ENCODE assay signal across 1 cellular context in the genomic region with DNA sequence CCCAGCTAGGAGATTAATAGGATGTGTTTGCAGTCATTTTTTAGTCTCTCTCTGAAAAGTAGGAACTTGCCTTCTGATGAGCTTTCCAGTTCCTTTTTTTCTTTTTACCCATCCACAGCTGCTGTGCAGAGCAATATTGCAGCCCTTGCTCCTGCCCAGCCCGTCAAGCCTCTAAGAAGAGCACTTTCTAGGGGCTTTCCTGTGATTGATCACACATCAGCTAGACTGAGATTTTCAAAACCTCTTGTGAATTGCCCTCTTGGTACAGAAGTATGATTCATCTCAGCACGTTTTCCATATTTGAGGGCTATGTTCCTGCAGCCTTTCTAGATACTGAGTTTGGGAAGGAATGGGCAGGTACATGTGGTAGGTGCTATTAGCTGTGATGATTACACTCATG.
TF ChIP-seq lines count a peak whose summit lies in the region.

No MANE protein-coding gene starts in this region.

TF ChIP-seq in GM12878, 131 proteins besides CTCF, POLR2A, EP300 and RAD21 (continued from another document):
- TF ChIP-seq SPI1 (IDR thresholded peaks at IDR 0.05; ENCODE audit: borderline replicate concordance, insufficient read depth, low read depth, low read length), result peak; percentile 86
- TF ChIP-seq CUX1 (IDR thresholded peaks at IDR 0.05; ENCODE audit: insufficient replicate concordance, low read depth, low read length), result peak; percentile 86
- peak; percentile 23 for TF ChIP-seq PBX3 (IDR thresholded peaks at IDR 0.05; ENCODE audit: insufficient replicate concordance, low read depth, low read length)
- peak; percentile 13; the same call in 1 of the 2 replicates for TF ChIP-seq JUNB (IDR thresholded peaks at IDR 0.05)
- TF ChIP-seq IKZF1 (conservative IDR thresholded peaks at IDR 0.05), result peak; percentile 59
- TF ChIP-seq, protein P1, sequence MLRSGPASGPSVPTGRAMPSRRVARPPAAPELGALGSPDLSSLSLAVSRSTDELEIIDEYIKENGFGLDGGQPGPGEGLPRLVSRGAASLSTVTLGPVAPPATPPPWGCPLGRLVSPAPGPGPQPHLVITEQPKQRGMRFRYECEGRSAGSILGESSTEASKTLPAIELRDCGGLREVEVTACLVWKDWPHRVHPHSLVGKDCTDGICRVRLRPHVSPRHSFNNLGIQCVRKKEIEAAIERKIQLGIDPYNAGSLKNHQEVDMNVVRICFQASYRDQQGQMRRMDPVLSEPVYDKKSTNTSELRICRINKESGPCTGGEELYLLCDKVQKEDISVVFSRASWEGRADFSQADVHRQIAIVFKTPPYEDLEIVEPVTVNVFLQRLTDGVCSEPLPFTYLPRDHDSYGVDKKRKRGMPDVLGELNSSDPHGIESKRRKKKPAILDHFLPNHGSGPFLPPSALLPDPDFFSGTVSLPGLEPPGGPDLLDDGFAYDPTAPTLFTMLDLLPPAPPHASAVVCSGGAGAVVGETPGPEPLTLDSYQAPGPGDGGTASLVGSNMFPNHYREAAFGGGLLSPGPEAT (IDR thresholded peaks at IDR 0.05; ENCODE audit: low read depth), result peak; percentile 77
- TF ChIP-seq ASH2L (IDR thresholded peaks at IDR 0.05; ENCODE audit: borderline replicate concordance, low read depth), result no peak
